ENCODE assay signal across 25 cellular contexts in the genomic region with DNA sequence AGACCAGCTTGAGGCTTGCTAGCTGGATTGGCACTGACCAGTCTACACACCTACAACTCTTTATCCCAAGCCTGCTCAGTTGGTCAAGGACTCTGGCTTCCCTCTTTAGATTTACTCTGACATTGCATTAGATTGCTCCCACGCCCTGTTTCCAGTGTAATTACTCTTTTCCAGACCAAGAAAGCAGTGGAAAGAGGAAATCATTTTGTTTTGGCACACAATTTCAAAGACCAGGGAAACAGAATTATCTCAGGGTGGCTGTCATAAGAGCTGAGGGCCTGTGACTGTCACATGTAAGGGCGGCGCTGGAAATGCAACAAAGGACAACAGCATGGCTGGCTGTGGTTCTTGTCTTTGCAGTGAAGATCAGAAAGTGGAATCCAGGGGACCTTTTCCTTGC.
DNase-seq lines count a peak whose midpoint lies in the region; ATAC-seq and TF ChIP-seq lines count a peak whose summit lies in the region.
"Had no signal": no experiment of that assay in that cellular context is flagged by ENCODE, and none has a peak within 500 bp of the region (broad histone marks: within the 10 kb centered on the region; RNA-seq: fewer than 3 reads in every experiment).

No MANE protein-coding gene starts in this region.

- no peak overlapping the region for H3K4me3 Mint-ChIP-seq in CD8-positive, alpha-beta memory T cell
- H3K4me3 Mint-ChIP-seq: CD4-positive, alpha-beta memory T cell; GM23338; H9 had no signal

- H3K9me3 ChIP-seq in BLaER1 treated with 17β-estradiol and CSF1 and Interleukin-3, amounts not matched to agents 10 nM and 100 nM (replicated peaks in 1 of 11): no peaks in the 10 kb centered on the region
- H3K9me3 ChIP-seq in CD8-positive, alpha-beta memory T cell (ENCODE audit: low read length): no peaks in the 10 kb centered on the region
- H3K9me3 ChIP-seq: A549, Caco-2 had no signal

- no peak overlapping the region for H3K27ac ChIP-seq in BLaER1 treated with 17β-estradiol and CSF1 and Interleukin-3, amounts not matched to agents 10 nM and 100 nM
- H3K27ac ChIP-seq in dorsolateral prefrontal cortex: peak overlapping the region in 44 of 59 donors; percentile 4 to 93 (median 54)
- H3K27ac ChIP-seq in CD8-positive, alpha-beta memory T cell (ENCODE audit: low read depth, low read length): no peak overlapping the region
- H3K27ac ChIP-seq: SK-N-MC had no signal

- no peak for TF ChIP-seq CTCF in dorsolateral prefrontal cortex (IDR thresholded peaks at IDR 0.05 in 54 of 56, conservative IDR thresholded peaks at IDR 0.05 in 2 of 56; ENCODE audit: low read depth in 1 of 56, partially characterized antibody in 56 of 56)

- POLR2A ChIA-PET in CD8-positive, alpha-beta memory T cell (lab: Charles Lee): no interaction called here

- no peak overlapping the region for H3K9ac ChIP-seq in BLaER1 treated with 17β-estradiol and CSF1 and Interleukin-3, amounts not matched to agents 10 nM and 100 nM

- no peaks in the 10 kb centered on the region for H4K20me1 ChIP-seq in BLaER1 treated with 17β-estradiol and CSF1 and Interleukin-3, amounts not matched to agents 10 nM and 100 nM

- CTCF ChIA-PET in CD8-positive, alpha-beta memory T cell (lab: Charles Lee): no interaction called here

- no peaks in the 10 kb centered on the region for H3K27me3 ChIP-seq in BLaER1 treated with 17β-estradiol and CSF1 and Interleukin-3, amounts not matched to agents 10 nM and 100 nM
- no peaks in the 10 kb centered on the region for H3K27me3 ChIP-seq in dorsolateral prefrontal cortex
- no peaks in the 10 kb centered on the region for H3K27me3 ChIP-seq in CD8-positive, alpha-beta memory T cell (ENCODE audit: insufficient read depth, low read length, poor library complexity, severe bottlenecking)

- peaks cover 0 to 2% (median 0%) of the 10 kb centered on the region in 5 donors for H3K9me3 Mint-ChIP-seq in CD8-positive, alpha-beta memory T cell
- H3K9me3 Mint-ChIP-seq: CD4-positive, alpha-beta memory T cell; GM23338; H9 had no signal

- DNase-seq in dorsolateral prefrontal cortex: peak in 2 of 10 donors; percentile 19 to 43
- DNase-seq in left colon: no peak
- DNase-seq in pons (ENCODE audit: low spot score): peak; percentile 73
- no peak for DNase-seq in CD8-positive, alpha-beta memory T cell
- DNase-seq: AML-193; Caco-2; CD4-positive, alpha-beta memory T cell; H9; Kasumi-1; MV-4-11; NCI-H1105; NCI-H1436 treated with DMSO at 0.1 percent for 48 hours; NCI-H1930; NCI-H2107; NCI-H446; NCI-H526; RPMI8226; SHP77 treated with DMSO at 0.1 percent for 48 hours had no signal

- H3K27me3 Mint-ChIP-seq in CD8-positive, alpha-beta memory T cell: no peaks in the 10 kb centered on the region
- H3K27me3 Mint-ChIP-seq: CD4-positive, alpha-beta memory T cell had no signal

- intact Hi-C loops in dorsolateral prefrontal cortex (cut with DNase I) (no loop called here), left colon (cut with DNase I, micrococcal nuclease) (no loop called here)

- no peak overlapping the region for H3K4me3 ChIP-seq in BLaER1 treated with 17β-estradiol and CSF1 and Interleukin-3, amounts not matched to agents 10 nM and 100 nM
- no peak overlapping the region for H3K4me3 ChIP-seq in dorsolateral prefrontal cortex
- H3K4me3 ChIP-seq in CD8-positive, alpha-beta memory T cell (ENCODE audit: low read length): no peak overlapping the region
- H3K4me3 ChIP-seq: A549, GM23338, SK-N-MC had no signal

- H3K36me3 Mint-ChIP-seq in CD8-positive, alpha-beta memory T cell: peaks cover 0 to 14% (median 2%) of the 10 kb centered on the region in 3 donors

- ATAC-seq in left colon (peak; percentile 69), GM21360 (IDR thresholded peaks at IDR 0.05; ENCODE audit: unreplicated experiment) (no peak), HG02798 (IDR thresholded peaks at IDR 0.05; ENCODE audit: poor library complexity, unreplicated experiment) (no peak)
- ATAC-seq: A549, GM23338, HepG2 had no signal

- peak overlapping the region in 1 of 8 donors; percentile 48 for H3K27ac Mint-ChIP-seq in CD8-positive, alpha-beta memory T cell
- H3K27ac Mint-ChIP-seq: CD4-positive, alpha-beta memory T cell; GM23338; H9 had no signal

- no peaks in the 10 kb centered on the region for H3K4me1 Mint-ChIP-seq in CD8-positive, alpha-beta memory T cell
- H3K4me1 Mint-ChIP-seq: CD4-positive, alpha-beta memory T cell had no signal

- peak overlapping the region in 6 of 11 experiments; percentile 1 to 33 (median 18); a peak in 5 of 22 replicates for H3K4me2 ChIP-seq in BLaER1 treated with 17β-estradiol and CSF1 and Interleukin-3, amounts not matched to agents 10 nM and 100 nM
- H3K4me2 ChIP-seq: A549, GM23338 had no signal

- peaks cover 0 to 19% (median 2%) of the 10 kb centered on the region in 10 experiments; a peak in 14 of 20 replicates for H3K4me1 ChIP-seq in BLaER1 treated with 17β-estradiol and CSF1 and Interleukin-3, amounts not matched to agents 10 nM and 100 nM
- no peaks in the 10 kb centered on the region for H3K4me1 ChIP-seq in CD8-positive, alpha-beta memory T cell (ENCODE audit: insufficient read depth, low read length)
- H3K4me1 ChIP-seq: Caco-2 had no signal

- no peaks in the 10 kb centered on the region for H3K36me3 ChIP-seq in BLaER1 treated with 17β-estradiol and CSF1 and Interleukin-3, amounts not matched to agents 10 nM and 100 nM
- H3K36me3 ChIP-seq in CD8-positive, alpha-beta memory T cell (ENCODE audit: insufficient read depth, low read length): no peaks in the 10 kb centered on the region

Comparison
In these comparisons a context has a peak if more than half of its experiments do, and no peak if none do; other contexts are left out.
1. H3K27ac ChIP-seq: peak in dorsolateral prefrontal cortex (44 of 59); none in BLaER1 treated with 17β-estradiol and CSF1 and Interleukin-3, amounts not matched to agents 10 nM and 100 nM (0 of 11) and CD8-positive, alpha-beta memory T cell (single experiment).